ENCODE assay signal across 8 cellular contexts in the genomic region with DNA sequence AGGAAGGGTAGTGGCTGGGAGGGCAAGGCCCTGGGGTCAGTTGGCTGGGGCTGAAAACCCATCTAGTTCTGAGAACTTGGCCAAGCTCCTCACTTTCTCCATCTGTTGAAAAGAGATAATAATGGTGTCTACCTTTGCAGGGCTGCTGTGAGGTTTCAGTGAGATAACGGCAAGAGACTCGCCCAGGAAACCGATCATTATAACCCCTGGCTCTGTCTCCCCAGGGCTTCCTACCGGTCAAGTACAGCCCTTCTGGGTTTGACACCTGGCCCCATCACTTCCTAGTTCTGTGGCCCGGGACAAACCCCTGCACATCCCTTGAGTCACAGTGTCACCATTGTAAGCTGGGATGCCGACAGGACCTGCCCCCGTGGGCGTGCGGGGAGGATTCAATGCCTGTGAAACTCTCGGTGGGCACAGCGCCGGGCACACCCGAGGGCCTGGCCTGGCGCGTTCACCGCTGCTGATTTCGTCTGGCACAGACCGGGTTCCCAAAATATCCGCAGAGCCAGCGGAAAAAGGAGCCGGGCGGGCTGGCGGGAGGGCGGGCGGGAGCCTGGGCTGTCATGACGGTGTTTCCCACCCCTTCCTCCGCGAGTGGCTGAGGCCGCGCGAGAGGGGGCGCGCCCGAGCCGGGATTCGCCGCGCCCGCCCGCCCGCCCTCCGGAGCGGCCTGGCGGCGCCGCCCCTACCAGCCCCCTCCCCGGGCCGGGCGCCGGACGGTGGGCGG. TPM values are rescaled to one million over a fixed set of nuclear protein-coding genes. Genes with fewer than 3 reads are reported as not detected.
A peak's percentile ranks its signal among the peaks of the same experiment; 100 is the strongest.
DNase-seq lines count a peak whose midpoint lies in the region; ATAC-seq, FAIRE-seq and TF ChIP-seq lines count a peak whose summit lies in the region.

No MANE protein-coding gene starts in this region.

- peak in 1 of 3 donors; percentile 28 for TF ChIP-seq POLR2A in spleen (IDR thresholded peaks at IDR 0.05)

- no peaks in the 10 kb centered on the region for H3K9me3 Mint-ChIP-seq in WTC11

- H3K27me3 ChIP-seq in bronchial epithelial cell (ENCODE audit: control insufficient read depth, insufficient read depth, low read length) = no peaks in the 10 kb centered on the region
- H3K27me3 ChIP-seq in spleen (replicated peaks in 1 of 7) = no peaks in the 10 kb centered on the region

- TF ChIP-seq CTCF in HFF-Myc (IDR thresholded peaks at IDR 0.05; ENCODE audit: low read depth, low read length, missing control alignments) = no peak
- TF ChIP-seq CTCF in WTC11 (IDR thresholded peaks at IDR 0.05) = no peak
- TF ChIP-seq CTCF in bronchial epithelial cell (IDR thresholded peaks at IDR 0.05; ENCODE audit: insufficient read depth, low read length, severe bottlenecking) = no peak
- TF ChIP-seq CTCF in spleen (IDR thresholded peaks at IDR 0.05 in 8 of 11, conservative IDR thresholded peaks at IDR 0.05 in 3 of 11) = peak in 5 of 11 experiments; percentile 33 to 52 (median 45)

- peak overlapping the region; percentile 70 for H3K4me3 Mint-ChIP-seq in WTC11

- peaks cover 14% of the 10 kb centered on the region for H3K36me3 Mint-ChIP-seq in WTC11

- H3K9me3 ChIP-seq in spleen = no peaks in the 10 kb centered on the region

- POLR2A ChIA-PET in WTC11 (lab: Charles Lee) = interaction anchor here (1.4 kb wide), 1 partner anchor 23 kb away, joined by 4 read pairs; no protein-coding TSS in a partner anchor

- peaks cover 20% of the 10 kb centered on the region for H3K4me1 Mint-ChIP-seq in WTC11

- H3K27me3 Mint-ChIP-seq in WTC11 (ENCODE audit: low read depth) = peaks cover 39% of the 10 kb centered on the region

- CTCF ChIA-PET in WTC11 (lab: Charles Lee) = interaction anchor here (1.0 to 1.3 kb wide), 2 partner anchors 23 to 33 kb away, joined by 3 to 5 read pairs; no protein-coding TSS in a partner anchor

- H3K4me1 ChIP-seq in spleen = peaks cover 22 to 85% (median 65%) of the 10 kb centered on the region in 6 donors

- H3K27ac ChIP-seq in spleen = peak overlapping the region; percentile 89 to 96 (median 93)

- peak; percentile 10 for ATAC-seq in WTC11

- H3K4me3 ChIP-seq in HFF-Myc (replicated peaks; ENCODE audit: low read depth, low read length) = peak overlapping the region; percentile 51
- peak overlapping the region; percentile 56 for H3K4me3 ChIP-seq in bronchial epithelial cell (ENCODE audit: low read depth, low read length)
- H3K4me3 ChIP-seq in spleen = peak overlapping the region; percentile 50 to 87 (median 63)

- WGBS in spleen, 5 donors = 0 to 1% (median 0%) methylated on average over 16 to 52 of the region's 52 CpGs

- no peak for FAIRE-seq in bronchial epithelial cell (lab: Jason Lieb, UNC)

- DNase-seq in GF-D8 (lab: John Stamatoyannopoulos, UW) (peak; percentile 29), HFF-Myc (ENCODE audit: extremely low read depth, low read depth) (no peak), NCI-H2107 treated with DMSO at 0.1 percent for 48 hours (lab: John Stamatoyannopoulos, UW; ENCODE audit: unreplicated experiment) (peak; percentile 35), WTC11 (ENCODE audit: low spot score) (peak; percentile 62), bronchial epithelial cell (ENCODE audit: low read depth) (peak; percentile 41), inferior parietal cortex (ENCODE audit: extremely low spot score) (peak; percentile 69), spleen (peak; percentile 95), NCI-H1048 (lab: John Stamatoyannopoulos, UW) (no peak)

- H3K36me3 ChIP-seq in bronchial epithelial cell (ENCODE audit: control insufficient read depth, insufficient read depth, low read length) = peaks cover 10% of the 10 kb centered on the region
- peaks cover 0 to 32% (median 24%) of the 10 kb centered on the region in 6 donors for H3K36me3 ChIP-seq in spleen

- peak overlapping the region; percentile 64; the same call in 1 of the 2 replicates for H3K27ac Mint-ChIP-seq in WTC11

- intact Hi-C loops in spleen (cut with DNase I; ENCODE audit: low total_unique reads) = no loop called here

TF ChIP-seq in WTC11, 78 proteins besides CTCF, POLR2A, EP300 and RAD21:
- no peak for TF ChIP-seq ETV6 (CRISPR knock-in tag; IDR thresholded peaks at IDR 0.05)
TF ChIP-seq in WTC11: peak in this region for 0.

RNA-seq across cellular contexts. Expression of gene KMT5A, which starts 4.5 kb away (rescaled TPM):
- total RNA-seq in WTC11 (2021) (20.4 to 28.0 TPM (median 24.0 TPM) in 3 replicates), bronchial epithelial cell (36.3 and 39.0 TPM in 2 replicates), spleen (10 to 100 TPM; 28.7 to 40.3 (median 35.6) TPM)
- polyA plus RNA-seq in spleen = 10 to 100 TPM; 11.3 to 15.9 (median 11.3) TPM

RNA-seq across cellular contexts. Expression of gene SBNO1, which starts 23.7 kb away (rescaled TPM):
- 42.9 to 52.2 TPM (median 43.5 TPM) in 3 replicates for total RNA-seq in WTC11 (2021)
- 20.2 and 26.1 TPM in 2 replicates for total RNA-seq in bronchial epithelial cell
- total RNA-seq in spleen = 10 to 100 TPM; 25.8 to 35.0 (median 29.8) TPM
- 1 to 10 TPM; 4.1 to 6.1 (median 4.5) TPM for polyA plus RNA-seq in spleen

RNA-seq across cellular contexts. Expression of gene RILPL2, which starts 48.1 kb away (rescaled TPM):
- total RNA-seq in WTC11 (2021) (1.1 to 1.4 TPM (median 1.2 TPM) in 3 replicates), bronchial epithelial cell (2.6 and 3.9 TPM in 2 replicates), spleen (10 to 100 TPM; 10.8 to 15.7 (median 12.5) TPM)
- 10 to 100 TPM; 14.0 to 18.0 (median 14.8) TPM for polyA plus RNA-seq in spleen

Comparison
In these comparisons a context has a peak if more than half of its experiments do, and no peak if none do; other contexts are left out.
1. DNase-seq: peak in GF-D8 (single experiment), NCI-H2107 treated with DMSO at 0.1 percent for 48 hours (single experiment), WTC11 (single experiment), bronchial epithelial cell (single experiment), inferior parietal cortex (single experiment) and spleen (single experiment); none in HFF-Myc (single experiment) and NCI-H1048 (single experiment).
2. Peak in every context shown above with its lines, with median percentiles within 50 percentile points of each other: H3K4me3 ChIP-seq.